In genomic region chr5:168612996-168613395, GRCh38 we compare ENCODE assay signal across 11 cellular contexts. TPM values are rescaled to one million over a fixed set of nuclear protein-coding genes. Genes with fewer than 3 reads are reported as not detected.
A peak's percentile ranks its signal among the peaks of the same experiment; 100 is the strongest.
DNase-seq lines count a peak whose midpoint lies in the region; ATAC-seq and TF ChIP-seq lines count a peak whose summit lies in the region.
"Had no signal": no experiment of that assay in that cellular context is flagged by ENCODE, and none has a peak within 500 bp of the region (broad histone marks: within the 10 kb centered on the region; RNA-seq: fewer than 3 reads in every experiment).

No MANE protein-coding gene starts in this region.

- H3K36me3 Mint-ChIP-seq in activated T-cell treated with anti-CD3 and anti-CD28 coated beads, Interleukin-2, amount 50 U/mL, for 24 hours (ENCODE audit: low read depth) = no peaks in the 10 kb centered on the region
- H3K36me3 Mint-ChIP-seq in activated CD8-positive, alpha-beta T cell treated with anti-CD3 and anti-CD28 coated beads for 36 hours (ENCODE audit: low read depth) = no peaks in the 10 kb centered on the region
- H3K36me3 Mint-ChIP-seq in stimulated activated naive B cell treated with anti-CD40 and anti-IgM and Interleukin-4, amounts not matched to agents 10 μg/mL and 1 μg/mL and 100 μg/mL, for 72 hours = no peaks in the 10 kb centered on the region

- POLR2A ChIA-PET in activated CD8-positive, alpha-beta T cell treated with anti-CD3 and anti-CD28 coated beads for 36 hours (lab: Charles Lee) = no interaction called here

- H3K4me3 ChIP-seq in vagina (no peak overlapping the region), WERI-Rb-1 (ENCODE audit: low read depth, low read length) (no peak overlapping the region)

- peak; percentile 94 for ATAC-seq in activated CD8-positive, alpha-beta T cell treated with anti-CD3 and anti-CD28 coated beads for 36 hours
- ATAC-seq in left ventricle myocardium superior (peak; percentile 80), HG02623 (IDR thresholded peaks at IDR 0.05; ENCODE audit: unreplicated experiment) (no peak)
- peak; percentile 57 to 67 for ATAC-seq in stimulated activated naive B cell treated with anti-CD40 and anti-IgM and Interleukin-4, amounts not matched to agents 10 μg/mL and 1 μg/mL and 100 μg/mL, for 72 hours (replicated peaks)

- no peak overlapping the region for H3K27ac ChIP-seq in vagina
- no peak overlapping the region for H3K27ac ChIP-seq in WERI-Rb-1
- H3K27ac ChIP-seq: neutrophil had no signal

- H3K4me1 ChIP-seq in vagina = no peaks in the 10 kb centered on the region

- no peaks in the 10 kb centered on the region for H3K9me3 ChIP-seq in vagina
- no peaks in the 10 kb centered on the region for H3K9me3 ChIP-seq in WERI-Rb-1 (ENCODE audit: severe bottlenecking)
- H3K9me3 ChIP-seq: neutrophil had no signal

- intact Hi-C loops in activated CD8-positive, alpha-beta T cell treated with anti-CD3 and anti-CD28 coated beads for 36 hours (cut with micrococcal nuclease) = no loop called here
- intact Hi-C loops in left ventricle myocardium superior (cut with micrococcal nuclease) = no loop called here
- intact Hi-C loops in vagina (cut with DNase I) = no loop called here

- CTCF ChIA-PET in activated CD8-positive, alpha-beta T cell treated with anti-CD3 and anti-CD28 coated beads for 36 hours (lab: Charles Lee) = no interaction called here

- H3K27me3 Mint-ChIP-seq in activated T-cell treated with anti-CD3 and anti-CD28 coated beads, Interleukin-2, amount 50 U/mL, for 24 hours = no peaks in the 10 kb centered on the region
- no peaks in the 10 kb centered on the region for H3K27me3 Mint-ChIP-seq in activated CD8-positive, alpha-beta T cell treated with anti-CD3 and anti-CD28 coated beads for 36 hours
- peaks cover 3 to 16% of the 10 kb centered on the region in 2 donors for H3K27me3 Mint-ChIP-seq in stimulated activated naive B cell treated with anti-CD40 and anti-IgM and Interleukin-4, amounts not matched to agents 10 μg/mL and 1 μg/mL and 100 μg/mL, for 72 hours

- H3K9me3 Mint-ChIP-seq in activated T-cell treated with anti-CD3 and anti-CD28 coated beads, Interleukin-2, amount 50 U/mL, for 24 hours = no peaks in the 10 kb centered on the region
- H3K9me3 Mint-ChIP-seq in activated CD8-positive, alpha-beta T cell treated with anti-CD3 and anti-CD28 coated beads for 36 hours = no peaks in the 10 kb centered on the region
- peaks cover 0 to 3% of the 10 kb centered on the region in 2 donors for H3K9me3 Mint-ChIP-seq in stimulated activated naive B cell treated with anti-CD40 and anti-IgM and Interleukin-4, amounts not matched to agents 10 μg/mL and 1 μg/mL and 100 μg/mL, for 72 hours

- no peak for TF ChIP-seq CTCF in activated CD8-positive, alpha-beta T cell treated with anti-CD3 and anti-CD28 coated beads for 36 hours (IDR thresholded peaks at IDR 0.05)
- TF ChIP-seq CTCF in vagina (IDR thresholded peaks at IDR 0.05) (no peak), WERI-Rb-1 (IDR thresholded peaks at IDR 0.05; ENCODE audit: low read depth, low read length) (no peak)

- TF ChIP-seq POLR2A in vagina (IDR thresholded peaks at IDR 0.05) = no peak

- DNase-seq in activated T-cell treated with anti-CD3 and anti-CD28 coated beads, Interleukin-2, amount 50 U/mL, for 24 hours = no peak
- no peak for DNase-seq in activated T-cell treated with anti-CD3 and anti-CD28 coated beads, Interleukin-2, amount 50 U/mL, for 1 hour
- peak; percentile 29 for DNase-seq in activated CD8-positive, alpha-beta T cell treated with anti-CD3 and anti-CD28 coated beads for 36 hours
- DNase-seq in left ventricle myocardium superior (no peak), vagina (ENCODE audit: extremely low spot score in 2 of 2) (no peak), WERI-Rb-1 (no peak)
- no peak for DNase-seq in stimulated activated naive B cell treated with anti-CD40 and anti-IgM and Interleukin-4, amounts not matched to agents 10 μg/mL and 1 μg/mL and 100 μg/mL, for 72 hours
- DNase-seq: effector memory CD4-positive, alpha-beta T cell; NCI-H510A treated with DMSO at 0.1 percent for 48 hours had no signal

- H3K27me3 ChIP-seq in vagina (no peaks in the 10 kb centered on the region), WERI-Rb-1 (ENCODE audit: insufficient read depth, low read depth, severe bottlenecking) (no peaks in the 10 kb centered on the region)
- H3K27me3 ChIP-seq: neutrophil had no signal

- H3K4me1 Mint-ChIP-seq in activated T-cell treated with anti-CD3 and anti-CD28 coated beads, Interleukin-2, amount 50 U/mL, for 24 hours (ENCODE audit: low read depth) = peaks cover 20% of the 10 kb centered on the region
- H3K4me1 Mint-ChIP-seq in activated CD8-positive, alpha-beta T cell treated with anti-CD3 and anti-CD28 coated beads for 36 hours (ENCODE audit: low read depth) = peaks cover 17% of the 10 kb centered on the region
- peaks cover 0 to 6% of the 10 kb centered on the region in 2 donors for H3K4me1 Mint-ChIP-seq in stimulated activated naive B cell treated with anti-CD40 and anti-IgM and Interleukin-4, amounts not matched to agents 10 μg/mL and 1 μg/mL and 100 μg/mL, for 72 hours

- H3K36me3 ChIP-seq in vagina (no peaks in the 10 kb centered on the region), WERI-Rb-1 (no peaks in the 10 kb centered on the region)
- H3K36me3 ChIP-seq: neutrophil had no signal

- H3K4me3 Mint-ChIP-seq in activated T-cell treated with anti-CD3 and anti-CD28 coated beads, Interleukin-2, amount 50 U/mL, for 24 hours = no peak overlapping the region
- no peak overlapping the region for H3K4me3 Mint-ChIP-seq in activated CD8-positive, alpha-beta T cell treated with anti-CD3 and anti-CD28 coated beads for 36 hours
- no peak overlapping the region for H3K4me3 Mint-ChIP-seq in stimulated activated naive B cell treated with anti-CD40 and anti-IgM and Interleukin-4, amounts not matched to agents 10 μg/mL and 1 μg/mL and 100 μg/mL, for 72 hours

- peak overlapping the region; percentile 47 for H3K27ac Mint-ChIP-seq in activated T-cell treated with anti-CD3 and anti-CD28 coated beads, Interleukin-2, amount 50 U/mL, for 24 hours
- peak overlapping the region; percentile 79 for H3K27ac Mint-ChIP-seq in activated CD8-positive, alpha-beta T cell treated with anti-CD3 and anti-CD28 coated beads for 36 hours
- H3K27ac Mint-ChIP-seq in stimulated activated naive B cell treated with anti-CD40 and anti-IgM and Interleukin-4, amounts not matched to agents 10 μg/mL and 1 μg/mL and 100 μg/mL, for 72 hours = no peak overlapping the region

RNA-seq across cellular contexts. Expression of gene PANK3, which starts 33.8 kb away (rescaled TPM):
- total RNA-seq in activated CD8-positive, alpha-beta T cell treated with anti-CD3 and anti-CD28 coated beads for 36 hours = 10 to 100 TPM; 58.7 to 60.6 TPM
- 24.4 TPM for total RNA-seq in left ventricle myocardium superior
- total RNA-seq in vagina = 29.5 TPM
